ENCODE assay signal across 1 cellular context in genomic region chr10:124966008-124966407, GRCh38.
A peak's percentile ranks its signal among the peaks of the same experiment; 100 is the strongest.
TF ChIP-seq lines count a peak whose summit lies in the region.

No MANE protein-coding gene starts in this region.

TF ChIP-seq in IMR-90, 13 proteins besides CTCF, POLR2A, EP300 and RAD21:
- TF ChIP-seq CHD1 (IDR thresholded peaks at IDR 0.05; ENCODE audit: low read depth, low read length) (no peak), RCOR1 (IDR thresholded peaks at IDR 0.05; ENCODE audit: insufficient replicate concordance, low read length) (no peak), FOS (IDR thresholded peaks at IDR 0.05; ENCODE audit: low read depth, low read length) (no peak), ELK1 (IDR thresholded peaks at IDR 0.05; ENCODE audit: borderline replicate concordance, low read depth, low read length) (no peak), USF2 (IDR thresholded peaks at IDR 0.05; ENCODE audit: low read depth, low read length) (no peak), NFE2L2 (IDR thresholded peaks at IDR 0.05; ENCODE audit: low read depth, low read length) (peak; percentile 77; the same call in 1 of the 2 replicates)
TF ChIP-seq in IMR-90: peak in this region for 1.
